10 cellular contexts compared by ENCODE assay signal in the genomic region with DNA sequence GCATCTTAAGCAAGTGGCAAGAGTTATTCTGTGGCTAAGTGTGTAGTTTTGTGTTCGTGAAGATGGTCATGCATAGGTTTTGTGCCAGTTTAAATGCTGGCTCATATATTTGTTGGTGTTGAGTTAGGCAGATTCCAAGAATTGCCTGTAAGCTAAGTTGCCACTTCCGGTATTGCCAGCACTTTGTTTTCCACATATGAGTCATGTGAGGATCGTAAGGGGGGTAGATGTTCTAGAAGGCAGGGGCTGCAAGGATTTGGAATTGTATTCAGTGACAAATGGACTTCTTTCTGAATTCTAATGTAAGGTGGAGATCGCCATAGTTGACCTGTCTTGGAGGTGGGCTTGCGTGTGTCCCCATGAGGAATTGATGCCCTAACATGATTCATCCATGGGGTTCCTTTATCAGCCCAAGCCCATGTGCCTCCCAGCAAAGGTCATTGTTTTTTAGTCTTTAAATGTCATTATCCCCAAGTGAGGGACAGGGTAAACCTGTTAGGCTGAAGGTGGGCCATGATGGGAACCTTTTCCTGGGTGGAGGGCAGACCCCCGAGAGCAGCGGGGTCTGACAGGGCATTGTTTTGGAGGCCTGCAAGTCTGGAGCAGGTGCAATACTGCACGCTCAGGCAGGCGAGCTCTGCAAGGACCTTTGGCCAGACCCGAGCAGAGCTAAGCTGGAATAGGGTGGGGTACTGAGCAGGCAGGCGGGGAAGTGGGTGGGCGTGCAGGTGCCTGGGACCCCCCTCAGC.
DNase-seq lines count a peak whose midpoint lies in the region; ATAC-seq and TF ChIP-seq lines count a peak whose summit lies in the region.
"Had no signal": no experiment of that assay in that cellular context is flagged by ENCODE, and none has a peak within 500 bp of the region (broad histone marks: within the 10 kb centered on the region; RNA-seq: fewer than 3 reads in every experiment).

No MANE protein-coding gene starts in this region.

- CTCF ChIA-PET in activated CD8-positive, alpha-beta T cell treated with anti-CD3 and anti-CD28 coated beads, Interleukin-2, amount 10 ng/mL, durations not matched to agents 7 days and 5 days (lab: Charles Lee), result interaction anchor here (0.7 to 6.7 kb wide), 3 partner anchors 31 to 133 kb away, joined by 3 to 79 read pairs (median 3); no protein-coding TSS in a partner anchor

- DNase-seq in activated T-cell treated with anti-CD3 and anti-CD28 coated beads, Interleukin-2, amount 50 U/mL, for 72 hours, result no peak
- no peak for DNase-seq in activated T-cell treated with anti-CD3 and anti-CD28 coated beads, Interleukin-2, amount 50 U/mL, for 48 hours
- DNase-seq in activated CD8-positive, alpha-beta T cell treated with anti-CD3 and anti-CD28 coated beads, Interleukin-2, amount 10 ng/mL, durations not matched to agents 7 days and 5 days, result no peak
- no peak for DNase-seq in glutamatergic neuron
- no peak for DNase-seq in thyroid gland
- no peak for DNase-seq in NCI-H774 (lab: John Stamatoyannopoulos, UW)
- DNase-seq in NCI-H1092 treated with DMSO at 0.1 percent for 48 hours (lab: John Stamatoyannopoulos, UW), result no peak
- DNase-seq in NCI-H748 treated with DMSO at 0.1 percent for 48 hours (lab: John Stamatoyannopoulos, UW), result no peak
- DNase-seq: BE2C, left ventricle myocardium superior had no signal

- H3K27ac ChIP-seq in thyroid gland, result peak overlapping the region in 2 of 3 donors; percentile 32 to 72

- H3K4me3 ChIP-seq in thyroid gland (replicated peaks in 1 of 3), result no peak overlapping the region

- H3K27me3 ChIP-seq in thyroid gland, result no peaks in the 10 kb centered on the region
- H3K27me3 ChIP-seq: BE2C had no signal

- H3K4me1 ChIP-seq in thyroid gland, result peaks cover 55 to 81% of the 10 kb centered on the region in 2 donors

- H3K27me3 Mint-ChIP-seq in activated T-cell treated with anti-CD3 and anti-CD28 coated beads, Interleukin-2, amount 50 U/mL, for 72 hours (ENCODE audit: low read depth), result no peaks in the 10 kb centered on the region
- H3K27me3 Mint-ChIP-seq in activated CD8-positive, alpha-beta T cell treated with anti-CD3 and anti-CD28 coated beads, Interleukin-2, amount 10 ng/mL, durations not matched to agents 7 days and 5 days (ENCODE audit: low read depth), result no peaks in the 10 kb centered on the region
- H3K27me3 Mint-ChIP-seq in glutamatergic neuron (ENCODE audit: unreplicated experiment), result peaks cover 5% of the 10 kb centered on the region

- TF ChIP-seq CTCF in glutamatergic neuron (IDR thresholded peaks at IDR 0.05; ENCODE audit: partially characterized antibody, unreplicated experiment) (no peak), thyroid gland (IDR thresholded peaks at IDR 0.05) (no peak)

- H3K36me3 ChIP-seq in thyroid gland, result no peaks in the 10 kb centered on the region
- H3K36me3 ChIP-seq: BE2C had no signal

- H3K9me3 ChIP-seq in thyroid gland, result no peaks in the 10 kb centered on the region
- H3K9me3 ChIP-seq: BE2C had no signal

- TF ChIP-seq POLR2A in thyroid gland (IDR thresholded peaks at IDR 0.05), result no peak

- POLR2A ChIA-PET in activated CD8-positive, alpha-beta T cell treated with anti-CD3 and anti-CD28 coated beads, Interleukin-2, amount 10 ng/mL, durations not matched to agents 7 days and 5 days (lab: Charles Lee), result interaction anchor here (4.7 kb wide), 1 partner anchor 12 kb away, joined by 45 read pairs; no protein-coding TSS in a partner anchor

- peak overlapping the region; percentile 92 to 97 for H3K4me3 Mint-ChIP-seq in activated T-cell treated with anti-CD3 and anti-CD28 coated beads, Interleukin-2, amount 50 U/mL, for 72 hours
- peak overlapping the region; percentile 5 for H3K4me3 Mint-ChIP-seq in activated CD8-positive, alpha-beta T cell treated with anti-CD3 and anti-CD28 coated beads, Interleukin-2, amount 10 ng/mL, durations not matched to agents 7 days and 5 days
- peak overlapping the region; percentile 53 for H3K4me3 Mint-ChIP-seq in glutamatergic neuron (ENCODE audit: unreplicated experiment)

- intact Hi-C loops in thyroid gland (cut with DNase I), result no loop called here

- H3K36me3 Mint-ChIP-seq in activated T-cell treated with anti-CD3 and anti-CD28 coated beads, Interleukin-2, amount 50 U/mL, for 72 hours (ENCODE audit: insufficient read depth in 2 of 2), result peaks cover 4 to 15% of the 10 kb centered on the region in 2 donors
- peaks cover 32% of the 10 kb centered on the region for H3K36me3 Mint-ChIP-seq in activated CD8-positive, alpha-beta T cell treated with anti-CD3 and anti-CD28 coated beads, Interleukin-2, amount 10 ng/mL, durations not matched to agents 7 days and 5 days (ENCODE audit: low read depth)
- H3K36me3 Mint-ChIP-seq in glutamatergic neuron (ENCODE audit: unreplicated experiment), result no peaks in the 10 kb centered on the region

- H3K9me3 Mint-ChIP-seq in activated T-cell treated with anti-CD3 and anti-CD28 coated beads, Interleukin-2, amount 50 U/mL, for 72 hours, result no peaks in the 10 kb centered on the region
- no peaks in the 10 kb centered on the region for H3K9me3 Mint-ChIP-seq in activated CD8-positive, alpha-beta T cell treated with anti-CD3 and anti-CD28 coated beads, Interleukin-2, amount 10 ng/mL, durations not matched to agents 7 days and 5 days (ENCODE audit: insufficient read depth)
- peaks cover 17% of the 10 kb centered on the region for H3K9me3 Mint-ChIP-seq in glutamatergic neuron (ENCODE audit: unreplicated experiment)

- peaks cover 82% of the 10 kb centered on the region for H3K4me1 Mint-ChIP-seq in activated T-cell treated with anti-CD3 and anti-CD28 coated beads, Interleukin-2, amount 50 U/mL, for 72 hours (ENCODE audit: low read depth)
- H3K4me1 Mint-ChIP-seq in activated CD8-positive, alpha-beta T cell treated with anti-CD3 and anti-CD28 coated beads, Interleukin-2, amount 10 ng/mL, durations not matched to agents 7 days and 5 days (ENCODE audit: low read depth), result peaks cover 81% of the 10 kb centered on the region
- peaks cover 66% of the 10 kb centered on the region for H3K4me1 Mint-ChIP-seq in glutamatergic neuron (ENCODE audit: low read depth, unreplicated experiment)

- 90 to 91% methylated on average over 12 of the region's 12 CpGs for WGBS in thyroid gland, 2 donors

- peak in 1 of 2 donors; percentile 4 for ATAC-seq in activated T-cell treated with anti-CD3 and anti-CD28 coated beads, Interleukin-2, amount 50 U/mL, for 72 hours (replicated peaks in 1 of 2)
- ATAC-seq in activated CD8-positive, alpha-beta T cell treated with anti-CD3 and anti-CD28 coated beads, Interleukin-2, amount 10 ng/mL, durations not matched to agents 7 days and 5 days, result no peak
- ATAC-seq: left ventricle myocardium superior had no signal

- peak overlapping the region; percentile 98 for H3K27ac Mint-ChIP-seq in activated T-cell treated with anti-CD3 and anti-CD28 coated beads, Interleukin-2, amount 50 U/mL, for 72 hours
- peak overlapping the region; percentile 62 for H3K27ac Mint-ChIP-seq in activated CD8-positive, alpha-beta T cell treated with anti-CD3 and anti-CD28 coated beads, Interleukin-2, amount 10 ng/mL, durations not matched to agents 7 days and 5 days
- H3K27ac Mint-ChIP-seq in glutamatergic neuron (ENCODE audit: unreplicated experiment), result peak overlapping the region; percentile 16

Comparison
In these comparisons a context has a peak if more than half of its experiments do, and no peak if none do; other contexts are left out.
1. H3K27ac Mint-ChIP-seq: peak in every context shown above with its lines; median percentile 98 in activated T-cell treated with anti-CD3 and anti-CD28 coated beads, Interleukin-2, amount 50 U/mL, for 72 hours; 62 in activated CD8-positive, alpha-beta T cell treated with anti-CD3 and anti-CD28 coated beads, Interleukin-2, amount 10 ng/mL, durations not matched to agents 7 days and 5 days; 16 in glutamatergic neuron.
2. H3K4me3 Mint-ChIP-seq: peak in every context shown above with its lines; median percentile 94 in activated T-cell treated with anti-CD3 and anti-CD28 coated beads, Interleukin-2, amount 50 U/mL, for 72 hours; 53 in glutamatergic neuron; 5 in activated CD8-positive, alpha-beta T cell treated with anti-CD3 and anti-CD28 coated beads, Interleukin-2, amount 10 ng/mL, durations not matched to agents 7 days and 5 days.